Comparison of ENCODE assay signal across 8 cellular contexts in genomic region chr14:62126885-62127478, GRCh38.
DNase-seq lines count a peak whose midpoint lies in the region; ATAC-seq, FAIRE-seq and TF ChIP-seq lines count a peak whose summit lies in the region.

No MANE protein-coding gene starts in this region.

- 11% methylated on average over 7 of the region's 7 CpGs for WGBS in body of pancreas, 2 donors
- WGBS in tibial nerve, 2 donors: 10 to 13% methylated on average over 7 of the region's 7 CpGs

- H3K36me3 ChIP-seq in body of pancreas (replicated peaks in 1 of 2; ENCODE audit: insufficient read depth in 1 of 2, low read depth in 2 of 2) (no peaks in the 10 kb centered on the region), keratinocyte (ENCODE audit: control insufficient read depth in 2 of 2, extremely low read depth in 1 of 2, insufficient read depth in 2 of 2, low read length in 2 of 2) (no peaks in the 10 kb centered on the region), tibial nerve (no peaks in the 10 kb centered on the region)

- peaks cover 65% of the 10 kb centered on the region for H3K27me3 Mint-ChIP-seq in activated T-helper 2 cell treated with anti-CD3 and anti-CD28 coated beads, Interferon-gamma antibody, Interleukin-2, Interleukin-4, amounts not matched to agents 10 μg/mL and 5 μg/mL and 100 μg/mL, durations not matched to agents 14 hours and 24 hours and 36 hours (ENCODE audit: low read depth)

- no peak overlapping the region for H3K4me3 Mint-ChIP-seq in activated T-helper 2 cell treated with anti-CD3 and anti-CD28 coated beads, Interferon-gamma antibody, Interleukin-2, Interleukin-4, amounts not matched to agents 10 μg/mL and 5 μg/mL and 100 μg/mL, durations not matched to agents 14 hours and 24 hours and 36 hours (ENCODE audit: low read depth)

- DNase-seq in DMS 273 treated with DMSO at 0.1 percent for 48 hours (lab: John Stamatoyannopoulos, UW): peak; percentile 32
- peak; percentile 13 for DNase-seq in HPDE6-E6E7 (ENCODE audit: extremely low spot score)
- peak; percentile 79 for DNase-seq in NCI-H748 (lab: John Stamatoyannopoulos, UW; ENCODE audit: unreplicated experiment)
- DNase-seq in body of pancreas: peak in 1 of 4 donors; percentile 22
- DNase-seq in keratinocyte (ENCODE audit: low read depth, low spot score): no peak
- DNase-seq in tibial nerve (ENCODE audit: low spot score in 2 of 2): peak in 1 of 2 donors; percentile 31
- no peak for DNase-seq in activated T-helper 2 cell treated with anti-CD3 and anti-CD28 coated beads, Interferon-gamma antibody, Interleukin-2, Interleukin-4, amounts not matched to agents 10 μg/mL and 5 μg/mL and 100 μg/mL, durations not matched to agents 14 hours and 24 hours and 36 hours (ENCODE audit: low spot score)

- no peaks in the 10 kb centered on the region for H4K20me1 ChIP-seq in keratinocyte (ENCODE audit: control insufficient read depth, extremely low read depth, insufficient read depth, low read length)

- no peaks in the 10 kb centered on the region for H3K9me1 ChIP-seq in keratinocyte (ENCODE audit: control insufficient read depth, extremely low read depth, insufficient read depth, low read length)

- H3K4me3 ChIP-seq in body of pancreas (no peak overlapping the region), keratinocyte (ENCODE audit: control insufficient read depth in 2 of 3, extremely low read depth in 1 of 3, insufficient read depth in 2 of 3, low read depth in 1 of 3, low read length in 3 of 3) (no peak overlapping the region), tibial nerve (no peak overlapping the region)

- no peak for TF ChIP-seq EP300 in tibial nerve (IDR thresholded peaks at IDR 0.05)

- H3K9me3 ChIP-seq in body of pancreas: no peaks in the 10 kb centered on the region
- no peaks in the 10 kb centered on the region for H3K9me3 ChIP-seq in keratinocyte (ENCODE audit: control insufficient read depth, low read depth, low read length)
- no peaks in the 10 kb centered on the region for H3K9me3 ChIP-seq in tibial nerve

- H3K79me2 ChIP-seq in keratinocyte (ENCODE audit: control insufficient read depth, insufficient read depth, low read length): no peaks in the 10 kb centered on the region

- intact Hi-C loops in body of pancreas (cut with DNase I): loop anchor here (10.0 kb wide), 1 partner anchor 232 kb away; no protein-coding TSS in a partner anchor
- intact Hi-C loops in activated T-helper 2 cell treated with anti-CD3 and anti-CD28 coated beads, Interferon-gamma antibody, Interleukin-2, Interleukin-4, amounts not matched to agents 10 μg/mL and 5 μg/mL and 100 μg/mL, durations not matched to agents 14 hours and 24 hours and 36 hours (cut with micrococcal nuclease): loop anchor here (2.0 to 10.0 kb wide), 5 partner anchors 202 to 860 kb away; no protein-coding TSS in a partner anchor

- no peaks in the 10 kb centered on the region for H3K36me3 Mint-ChIP-seq in activated T-helper 2 cell treated with anti-CD3 and anti-CD28 coated beads, Interferon-gamma antibody, Interleukin-2, Interleukin-4, amounts not matched to agents 10 μg/mL and 5 μg/mL and 100 μg/mL, durations not matched to agents 14 hours and 24 hours and 36 hours (ENCODE audit: low read depth)

- H3K27me3 ChIP-seq in body of pancreas: no peaks in the 10 kb centered on the region
- peaks cover 6% of the 10 kb centered on the region for H3K27me3 ChIP-seq in keratinocyte (ENCODE audit: control insufficient read depth, extremely low read depth, insufficient read depth, low read length)
- peaks cover 0 to 25% of the 10 kb centered on the region in 2 donors for H3K27me3 ChIP-seq in tibial nerve

- H3K4me1 ChIP-seq in body of pancreas: no peaks in the 10 kb centered on the region
- H3K4me1 ChIP-seq in keratinocyte (ENCODE audit: control insufficient read depth, extremely low read depth, insufficient read depth, low read length): no peaks in the 10 kb centered on the region
- H3K4me1 ChIP-seq in tibial nerve: peaks cover 0 to 3% (median 0%) of the 10 kb centered on the region in 4 donors

- ATAC-seq in GM19324 (IDR thresholded peaks at IDR 0.05; ENCODE audit: low FRiP score, unreplicated experiment) (peak; percentile 60), body of pancreas (peak; percentile 86)

- H3K4me2 ChIP-seq in keratinocyte (ENCODE audit: control insufficient read depth, extremely low read depth, insufficient read depth, low read depth, low read length): no peak overlapping the region

- H3K4me1 Mint-ChIP-seq in activated T-helper 2 cell treated with anti-CD3 and anti-CD28 coated beads, Interferon-gamma antibody, Interleukin-2, Interleukin-4, amounts not matched to agents 10 μg/mL and 5 μg/mL and 100 μg/mL, durations not matched to agents 14 hours and 24 hours and 36 hours (ENCODE audit: low read depth): no peaks in the 10 kb centered on the region

- FAIRE-seq in keratinocyte (lab: Jason Lieb, UNC): peak; percentile 36

- H3K27ac ChIP-seq in body of pancreas: no peak overlapping the region
- H3K27ac ChIP-seq in keratinocyte (ENCODE audit: control insufficient read depth, insufficient read depth, low read length): no peak overlapping the region
- H3K27ac ChIP-seq in tibial nerve: no peak overlapping the region

- no peak for TF ChIP-seq POLR2A in body of pancreas (IDR thresholded peaks at IDR 0.05)
- TF ChIP-seq POLR2A in tibial nerve (IDR thresholded peaks at IDR 0.05): no peak

- H2AFZ ChIP-seq in keratinocyte (ENCODE audit: control insufficient read depth, low read length): no peak overlapping the region

- H3K9ac ChIP-seq in keratinocyte (ENCODE audit: control insufficient read depth, extremely low read depth, insufficient read depth, low read length): no peak overlapping the region

- dilution Hi-C loops in keratinocyte (cut with MboI; ENCODE audit: extremely low pct_ligation_motif_present, low sequenced_read_pairs): no loop called here

- TF ChIP-seq CTCF in body of pancreas (IDR thresholded peaks at IDR 0.05) (peak; percentile 41 to 86 (median 81)), keratinocyte (optimal IDR thresholded peaks at IDR 0.05 in 1 of 3, IDR thresholded peaks at IDR 0.05 in 1 of 3, conservative IDR thresholded peaks at IDR 0.05 in 1 of 3; ENCODE audit: extremely low read depth in 1 of 3, insufficient read depth in 2 of 3, low read length in 3 of 3) (peak in 2 of 3 experiments; percentile 66), tibial nerve (IDR thresholded peaks at IDR 0.05) (peak; percentile 52 to 58 (median 55))

- no peaks in the 10 kb centered on the region for H3K9me3 Mint-ChIP-seq in activated T-helper 2 cell treated with anti-CD3 and anti-CD28 coated beads, Interferon-gamma antibody, Interleukin-2, Interleukin-4, amounts not matched to agents 10 μg/mL and 5 μg/mL and 100 μg/mL, durations not matched to agents 14 hours and 24 hours and 36 hours

- H3K27ac Mint-ChIP-seq in activated T-helper 2 cell treated with anti-CD3 and anti-CD28 coated beads, Interferon-gamma antibody, Interleukin-2, Interleukin-4, amounts not matched to agents 10 μg/mL and 5 μg/mL and 100 μg/mL, durations not matched to agents 14 hours and 24 hours and 36 hours: no peak overlapping the region

Comparison
In these comparisons a context has a peak if more than half of its experiments do, and no peak if none do; other contexts are left out.
1. DNase-seq: peak in DMS 273 treated with DMSO at 0.1 percent for 48 hours (single experiment), HPDE6-E6E7 (single experiment) and NCI-H748 (single experiment); none in keratinocyte (single experiment) and activated T-helper 2 cell treated with anti-CD3 and anti-CD28 coated beads, Interferon-gamma antibody, Interleukin-2, Interleukin-4, amounts not matched to agents 10 μg/mL and 5 μg/mL and 100 μg/mL, durations not matched to agents 14 hours and 24 hours and 36 hours (single experiment).
2. Peak in every context shown above with its lines, with median percentiles within 50 percentile points of each other: CTCF ChIP-seq.